8 cellular contexts compared by ENCODE assay signal in genomic region chr11:30333405-30333804, GRCh38. TPM values are rescaled to one million over a fixed set of nuclear protein-coding genes. Genes with fewer than 3 reads are reported as not detected.
DNase-seq lines count a peak whose midpoint lies in the region; ATAC-seq and TF ChIP-seq lines count a peak whose summit lies in the region.

No MANE protein-coding gene starts in this region.

- DNase-seq in A172 (ENCODE audit: low spot score), result peak; percentile 31
- DNase-seq in T47D (ENCODE audit: low read depth in 1 of 2, low spot score in 1 of 2), result peak; percentile 14 to 62
- DNase-seq in hippocampal formation (lab: John Stamatoyannopoulos, UW), result no peak
- no peak for DNase-seq in activated T-cell treated with anti-CD3 and anti-CD28 coated beads, Interleukin-2, amount 50 U/mL, for 48 hours

- no peak overlapping the region for H2AFZ ChIP-seq in parathyroid adenoma

- H3K4me1 ChIP-seq in parathyroid adenoma, result peaks cover 3% of the 10 kb centered on the region

- no peak overlapping the region for H3K4me3 ChIP-seq in parathyroid adenoma (ENCODE audit: low read depth, low read length)

- in situ Hi-C loops in T47D (cut with HindIII; ENCODE audit: low pct_unique_long_range_greater_than_20kb, low sequenced_read_pairs), result no loop called here

- peak; percentile 56 for TF ChIP-seq CTCF in parathyroid adenoma (IDR thresholded peaks at IDR 0.05)

- no peak overlapping the region for H3K9ac ChIP-seq in parathyroid adenoma

- peak; percentile 72 for ATAC-seq in GM18502 (IDR thresholded peaks at IDR 0.05; ENCODE audit: poor library complexity, unreplicated experiment)
- ATAC-seq in HG03520 (IDR thresholded peaks at IDR 0.05; ENCODE audit: unreplicated experiment), result peak; percentile 63
- no peak for ATAC-seq in HG03045 (IDR thresholded peaks at IDR 0.05; ENCODE audit: unreplicated experiment)

- no peak overlapping the region for H3K27ac ChIP-seq in parathyroid adenoma

- no peaks in the 10 kb centered on the region for H3K9me3 ChIP-seq in parathyroid adenoma (ENCODE audit: control insufficient read depth, low read length)

- no peaks in the 10 kb centered on the region for H3K79me2 ChIP-seq in parathyroid adenoma

- no peaks in the 10 kb centered on the region for H3K36me3 ChIP-seq in parathyroid adenoma (ENCODE audit: control insufficient read depth, insufficient read depth, low read length)

- no peak overlapping the region for H3K4me2 ChIP-seq in parathyroid adenoma (ENCODE audit: low read length)

- no peaks in the 10 kb centered on the region for H3K27me3 ChIP-seq in parathyroid adenoma (ENCODE audit: control insufficient read depth, insufficient read depth, low read length)

RNA-seq across cellular contexts. Expression of gene ARL14EP, which starts 10.5 kb away (rescaled TPM):
- total RNA-seq in A172 (2014; rRNA removed; shearing (Covaris generic)), result 32.8 and 33.4 TPM in 2 replicates

Comparison
In these comparisons a context has a peak if more than half of its experiments do, and no peak if none do; other contexts are left out.
1. DNase-seq: peak in A172 (single experiment) and T47D (2 of 2); none in hippocampal formation (0 of 2) and activated T-cell treated with anti-CD3 and anti-CD28 coated beads, Interleukin-2, amount 50 U/mL, for 48 hours (0 of 2).